1 cellular context compared by ENCODE assay signal in genomic region chr9:124812401-124813016, GRCh38.
TF ChIP-seq lines count a peak whose summit lies in the region.

No MANE protein-coding gene starts in this region.

TF ChIP-seq in SK-N-SH, 30 proteins besides CTCF, POLR2A, EP300 and RAD21 (continued from another document):
- TF ChIP-seq USF2 (IDR thresholded peaks at IDR 0.05; ENCODE audit: borderline replicate concordance, low read depth, low read length) (no peak), MEF2A (IDR thresholded peaks at IDR 0.05; ENCODE audit: borderline replicate concordance, low read depth) (peak; percentile 69; the same call in 1 of the 2 replicates), YY1 (IDR thresholded peaks at IDR 0.05; ENCODE audit: low read depth) (no peak), ZBTB33 (IDR thresholded peaks at IDR 0.05; ENCODE audit: borderline replicate concordance, low read depth) (no peak), PBX3 (IDR thresholded peaks at IDR 0.05) (peak; percentile 74), SIN3A (IDR thresholded peaks at IDR 0.05; ENCODE audit: borderline replicate concordance, low read depth, low read length) (no peak), POLR2AphosphoS5 (IDR thresholded peaks at IDR 0.05; ENCODE audit: low read depth, low read length) (peak; percentile 44; the same call in 1 of the 2 replicates), REST (IDR thresholded peaks at IDR 0.05; ENCODE audit: low read depth, low read length) (0 out of 2 replicates have a peak, but pooled peaks have one; percentile 41), FOXJ3 (CRISPR knock-in tag; IDR thresholded peaks at IDR 0.05) (no peak), SMC3 (IDR thresholded peaks at IDR 0.05; ENCODE audit: low read depth, low read length) (no peak), TAF1 (IDR thresholded peaks at IDR 0.05; ENCODE audit: borderline replicate concordance, low read depth, low read length) (no peak), IRF3 (IDR thresholded peaks at IDR 0.05; ENCODE audit: low read depth, low read length) (no peak), GABPA (IDR thresholded peaks at IDR 0.05; ENCODE audit: low read depth) (no peak), TEAD4 (IDR thresholded peaks at IDR 0.05; ENCODE audit: borderline replicate concordance, insufficient read depth) (peak; percentile 69), NFIC (IDR thresholded peaks at IDR 0.05; ENCODE audit: borderline replicate concordance) (peak; percentile 88)
